ENCODE assay signal across 21 cellular contexts in genomic region chr3:28122227-28122626, GRCh38.
"Had no signal": no experiment of that assay in that cellular context is flagged by ENCODE, and none has a peak within 500 bp of the region (broad histone marks: within the 10 kb centered on the region; RNA-seq: fewer than 3 reads in every experiment).

No MANE protein-coding gene starts in this region.

- H3K27me3 Mint-ChIP-seq: activated CD4-positive, alpha-beta T cell treated with anti-CD3 and anti-CD28 coated beads, Interleukin-2, amount 10 ng/mL, durations not matched to agents 7 days and 5 days; activated naive CD4-positive, alpha-beta T cell treated with anti-CD3 and anti-CD28 coated beads, Interleukin-2, amount 50 U/mL, for 24 hours; central memory CD8-positive, alpha-beta T cell had no signal

- H3K4me1 Mint-ChIP-seq: activated CD4-positive, alpha-beta T cell treated with anti-CD3 and anti-CD28 coated beads, Interleukin-2, amount 10 ng/mL, durations not matched to agents 7 days and 5 days had no signal

- H3K9me3 ChIP-seq: adrenal gland, body of pancreas, transverse colon, uterus had no signal

- H3K36me3 ChIP-seq: adrenal gland, transverse colon, uterus had no signal

- H3K36me3 Mint-ChIP-seq: activated naive CD4-positive, alpha-beta T cell treated with anti-CD3 and anti-CD28 coated beads, Interleukin-2, amount 50 U/mL, for 24 hours had no signal

- ATAC-seq: activated CD4-positive, CD25-positive, alpha-beta regulatory T cell treated with anti-CD3 and anti-CD28 coated beads, Interleukin-2, amount 50 U/mL, for 24 hours; activated CD8-positive, alpha-beta T cell treated with anti-CD3 and anti-CD28 coated beads, Interleukin-2, amount 10 ng/mL, durations not matched to agents 7 days and 5 days; activated T-cell treated with anti-CD3 and anti-CD28 coated beads, Interleukin-2, amount 50 U/mL, for 72 hours; body of pancreas; foreskin keratinocyte; left lobe of liver; stimulated activated naive CD8-positive, alpha-beta T cell treated with anti-CD3 and anti-CD28 coated beads, Interleukin-15, Interleukin-2, amounts not matched to agents 100 U/mL and 50 U/mL, for 24 hours had no signal

- H3K4me3 ChIP-seq: adrenal gland, body of pancreas, coronary artery, skin epidermis, transverse colon, uterus had no signal

- H3K27ac ChIP-seq: body of pancreas, coronary artery, foreskin keratinocyte, skin epidermis, transverse colon, uterus had no signal

- H3K27me3 ChIP-seq: adrenal gland, body of pancreas, foreskin keratinocyte, transverse colon, uterus had no signal

- H3K4me1 ChIP-seq: body of pancreas, foreskin keratinocyte, transverse colon, uterus had no signal

- H3K4me3 Mint-ChIP-seq: activated CD4-positive, alpha-beta T cell treated with anti-CD3 and anti-CD28 coated beads, Interleukin-2, amount 10 ng/mL, durations not matched to agents 7 days and 5 days; activated CD8-positive, alpha-beta T cell treated with anti-CD3 and anti-CD28 coated beads, Interleukin-2, amount 10 ng/mL, durations not matched to agents 7 days and 5 days; activated naive CD4-positive, alpha-beta T cell treated with anti-CD3 and anti-CD28 coated beads, Interleukin-2, amount 50 U/mL, for 24 hours; activated T-cell treated with anti-CD3 and anti-CD28 coated beads, Interleukin-2, amount 50 U/mL, for 72 hours; central memory CD8-positive, alpha-beta T cell; T-helper 1 cell treated with Interleukin-12 subunit alpha and Interleukin-12 subunit beta and Interleukin-4 antibody, amounts not matched to agents 30 μg/mL and 1 μg/mL, for 36 hours had no signal

- H3K27ac Mint-ChIP-seq: activated CD4-positive, alpha-beta T cell treated with anti-CD3 and anti-CD28 coated beads, Interleukin-2, amount 10 ng/mL, durations not matched to agents 7 days and 5 days; activated CD8-positive, alpha-beta T cell treated with anti-CD3 and anti-CD28 coated beads, Interleukin-2, amount 10 ng/mL, durations not matched to agents 7 days and 5 days; activated naive CD4-positive, alpha-beta T cell treated with anti-CD3 and anti-CD28 coated beads, Interleukin-2, amount 50 U/mL, for 24 hours; activated T-cell treated with anti-CD3 and anti-CD28 coated beads, Interleukin-2, amount 50 U/mL, for 72 hours; T-helper 1 cell treated with Interleukin-12 subunit alpha and Interleukin-12 subunit beta and Interleukin-4 antibody, amounts not matched to agents 30 μg/mL and 1 μg/mL, for 36 hours had no signal

- DNase-seq: activated CD4-positive, alpha-beta T cell treated with anti-CD3 and anti-CD28 coated beads, Interleukin-2, amount 10 ng/mL, durations not matched to agents 7 days and 5 days; activated CD8-positive, alpha-beta memory T cell treated with anti-CD3 and anti-CD28 coated beads, Interleukin-2, amount 50 U/mL, for 4 hours; activated CD8-positive, alpha-beta T cell treated with anti-CD3 and anti-CD28 coated beads, Interleukin-2, amount 10 ng/mL, durations not matched to agents 7 days and 5 days; activated effector memory CD4-positive, alpha-beta T cell treated with anti-CD3 and anti-CD28 coated beads, Interleukin-2, amount 50 U/mL, for 16 hours; activated T-cell treated with anti-CD3 and anti-CD28 coated beads, Interleukin-2, amount 50 U/mL, for 72 hours; adrenal gland; body of pancreas; erythroblast; foreskin keratinocyte; hippocampal formation; occipital lobe; stimulated activated naive CD8-positive, alpha-beta T cell treated with anti-CD3 and anti-CD28 coated beads, Interleukin-15, Interleukin-2, amounts not matched to agents 100 U/mL and 50 U/mL, for 24 hours; transverse colon; uterus had no signal

- H3K9me3 Mint-ChIP-seq: activated CD4-positive, alpha-beta T cell treated with anti-CD3 and anti-CD28 coated beads, Interleukin-2, amount 10 ng/mL, durations not matched to agents 7 days and 5 days; activated naive CD4-positive, alpha-beta T cell treated with anti-CD3 and anti-CD28 coated beads, Interleukin-2, amount 50 U/mL, for 24 hours; activated T-cell treated with anti-CD3 and anti-CD28 coated beads, Interleukin-2, amount 50 U/mL, for 72 hours; central memory CD8-positive, alpha-beta T cell; T-helper 1 cell treated with Interleukin-12 subunit alpha and Interleukin-12 subunit beta and Interleukin-4 antibody, amounts not matched to agents 30 μg/mL and 1 μg/mL, for 36 hours had no signal
